Comparison of ENCODE assay signal across 1 cellular context in genomic region chr5:151717390-151717789, GRCh38.
TF ChIP-seq lines count a peak whose summit lies in the region.

No MANE protein-coding gene starts in this region.

TF ChIP-seq in IMR-90, 13 proteins besides CTCF, POLR2A, EP300 and RAD21:
- TF ChIP-seq BHLHE40 (IDR thresholded peaks at IDR 0.05; ENCODE audit: low read depth, low read length) (no peak), CHD1 (IDR thresholded peaks at IDR 0.05; ENCODE audit: low read depth, low read length) (no peak), CEBPB (IDR thresholded peaks at IDR 0.05; ENCODE audit: low read depth, low read length) (0 out of 2 replicates have a peak, but pooled peaks have one; percentile 1), NFE2L2 (IDR thresholded peaks at IDR 0.05; ENCODE audit: low read depth, low read length) (no peak)
